In the genomic region with DNA sequence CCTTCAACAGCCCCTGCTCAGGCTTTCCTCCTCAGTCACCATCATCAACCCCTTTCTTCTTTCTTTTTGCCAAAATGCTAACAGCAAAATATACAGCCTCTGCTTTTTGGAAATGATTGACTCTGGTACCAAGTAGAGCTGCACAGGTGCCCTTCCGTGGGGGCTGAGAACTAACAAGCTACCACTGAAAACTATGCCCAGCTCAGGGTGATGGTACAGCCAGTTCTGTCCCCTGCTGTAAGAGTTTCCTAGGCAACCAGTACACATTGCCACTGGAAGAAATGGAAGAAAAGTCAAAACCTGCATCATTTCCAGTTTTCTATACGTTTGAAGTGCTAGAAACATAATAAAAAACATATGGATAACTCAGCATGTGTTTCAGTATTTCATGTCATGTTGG, we compare ENCODE assay signal across 1 cellular context.
TF ChIP-seq lines count a peak whose summit lies in the region.

No MANE protein-coding gene starts in this region.

TF ChIP-seq in SK-N-SH treated with all-trans-retinoic acid at 6 μM for 48 hours, 23 proteins besides CTCF, POLR2A, EP300 and RAD21 (continued from another document):
- TF ChIP-seq, protein P1, sequence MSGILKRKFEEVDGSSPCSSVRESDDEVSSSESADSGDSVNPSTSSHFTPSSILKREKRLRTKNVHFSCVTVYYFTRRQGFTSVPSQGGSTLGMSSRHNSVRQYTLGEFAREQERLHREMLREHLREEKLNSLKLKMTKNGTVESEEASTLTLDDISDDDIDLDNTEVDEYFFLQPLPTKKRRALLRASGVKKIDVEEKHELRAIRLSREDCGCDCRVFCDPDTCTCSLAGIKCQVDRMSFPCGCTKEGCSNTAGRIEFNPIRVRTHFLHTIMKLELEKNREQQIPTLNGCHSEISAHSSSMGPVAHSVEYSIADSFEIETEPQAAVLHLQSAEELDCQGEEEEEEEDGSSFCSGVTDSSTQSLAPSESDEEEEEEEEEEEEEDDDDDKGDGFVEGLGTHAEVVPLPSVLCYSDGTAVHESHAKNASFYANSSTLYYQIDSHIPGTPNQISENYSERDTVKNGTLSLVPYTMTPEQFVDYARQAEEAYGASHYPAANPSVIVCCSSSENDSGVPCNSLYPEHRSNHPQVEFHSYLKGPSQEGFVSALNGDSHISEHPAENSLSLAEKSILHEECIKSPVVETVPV (CRISPR knock-in tag; IDR thresholded peaks at IDR 0.05): no peak
- TF ChIP-seq RARB (CRISPR knock-in tag; IDR thresholded peaks at IDR 0.05): no peak
- no peak for TF ChIP-seq ZNF70 (CRISPR knock-in tag; IDR thresholded peaks at IDR 0.05)
- TF ChIP-seq, protein P2, sequence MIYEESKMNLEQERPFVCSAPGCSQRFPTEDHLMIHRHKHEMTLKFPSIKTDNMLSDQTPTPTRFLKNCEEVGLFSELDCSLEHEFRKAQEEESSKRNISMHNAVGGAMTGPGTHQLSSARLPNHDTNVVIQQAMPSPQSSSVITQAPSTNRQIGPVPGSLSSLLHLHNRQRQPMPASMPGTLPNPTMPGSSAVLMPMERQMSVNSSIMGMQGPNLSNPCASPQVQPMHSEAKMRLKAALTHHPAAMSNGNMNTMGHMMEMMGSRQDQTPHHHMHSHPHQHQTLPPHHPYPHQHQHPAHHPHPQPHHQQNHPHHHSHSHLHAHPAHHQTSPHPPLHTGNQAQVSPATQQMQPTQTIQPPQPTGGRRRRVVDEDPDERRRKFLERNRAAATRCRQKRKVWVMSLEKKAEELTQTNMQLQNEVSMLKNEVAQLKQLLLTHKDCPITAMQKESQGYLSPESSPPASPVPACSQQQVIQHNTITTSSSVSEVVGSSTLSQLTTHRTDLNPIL (CRISPR knock-in tag; IDR thresholded peaks at IDR 0.05; ENCODE audit: low read depth): no peak
- TF ChIP-seq OSR1 (CRISPR knock-in tag; IDR thresholded peaks at IDR 0.05): no peak
- no peak for TF ChIP-seq ZFP30 (CRISPR knock-in tag; IDR thresholded peaks at IDR 0.05)
- TF ChIP-seq PPARA (CRISPR knock-in tag; IDR thresholded peaks at IDR 0.05; ENCODE audit: borderline replicate concordance): no peak
- TF ChIP-seq ZFP3 (CRISPR knock-in tag; IDR thresholded peaks at IDR 0.05): no peak
- TF ChIP-seq CSDC2 (CRISPR knock-in tag; IDR thresholded peaks at IDR 0.05): no peak
- no peak for TF ChIP-seq ARNTL (CRISPR knock-in tag; IDR thresholded peaks at IDR 0.05; ENCODE audit: borderline replicate concordance, low read depth)
- TF ChIP-seq ZNF565 (CRISPR knock-in tag; conservative IDR thresholded peaks at IDR 0.05; ENCODE audit: low read depth): no peak
- TF ChIP-seq, protein P3, sequence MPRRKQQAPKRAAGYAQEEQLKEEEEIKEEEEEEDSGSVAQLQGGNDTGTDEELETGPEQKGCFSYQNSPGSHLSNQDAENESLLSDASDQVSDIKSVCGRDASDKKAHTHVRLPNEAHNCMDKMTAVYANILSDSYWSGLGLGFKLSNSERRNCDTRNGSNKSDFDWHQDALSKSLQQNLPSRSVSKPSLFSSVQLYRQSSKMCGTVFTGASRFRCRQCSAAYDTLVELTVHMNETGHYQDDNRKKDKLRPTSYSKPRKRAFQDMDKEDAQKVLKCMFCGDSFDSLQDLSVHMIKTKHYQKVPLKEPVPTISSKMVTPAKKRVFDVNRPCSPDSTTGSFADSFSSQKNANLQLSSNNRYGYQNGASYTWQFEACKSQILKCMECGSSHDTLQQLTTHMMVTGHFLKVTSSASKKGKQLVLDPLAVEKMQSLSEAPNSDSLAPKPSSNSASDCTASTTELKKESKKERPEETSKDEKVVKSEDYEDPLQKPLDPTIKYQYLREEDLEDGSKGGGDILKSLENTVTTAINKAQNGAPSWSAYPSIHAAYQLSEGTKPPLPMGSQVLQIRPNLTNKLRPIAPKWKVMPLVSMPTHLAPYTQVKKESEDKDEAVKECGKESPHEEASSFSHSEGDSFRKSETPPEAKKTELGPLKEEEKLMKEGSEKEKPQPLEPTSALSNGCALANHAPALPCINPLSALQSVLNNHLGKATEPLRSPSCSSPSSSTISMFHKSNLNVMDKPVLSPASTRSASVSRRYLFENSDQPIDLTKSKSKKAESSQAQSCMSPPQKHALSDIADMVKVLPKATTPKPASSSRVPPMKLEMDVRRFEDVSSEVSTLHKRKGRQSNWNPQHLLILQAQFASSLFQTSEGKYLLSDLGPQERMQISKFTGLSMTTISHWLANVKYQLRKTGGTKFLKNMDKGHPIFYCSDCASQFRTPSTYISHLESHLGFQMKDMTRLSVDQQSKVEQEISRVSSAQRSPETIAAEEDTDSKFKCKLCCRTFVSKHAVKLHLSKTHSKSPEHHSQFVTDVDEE (CRISPR knock-in tag; IDR thresholded peaks at IDR 0.05): no peak
- TF ChIP-seq TCF4 (CRISPR knock-in tag; IDR thresholded peaks at IDR 0.05; ENCODE audit: borderline replicate concordance): no peak
- TF ChIP-seq SNAI2 (CRISPR knock-in tag; IDR thresholded peaks at IDR 0.05): no peak
TF ChIP-seq in SK-N-SH treated with all-trans-retinoic acid at 6 μM for 48 hours: peak in this region for 0.
